ENCODE assay signal across 8 cellular contexts in the genomic region with DNA sequence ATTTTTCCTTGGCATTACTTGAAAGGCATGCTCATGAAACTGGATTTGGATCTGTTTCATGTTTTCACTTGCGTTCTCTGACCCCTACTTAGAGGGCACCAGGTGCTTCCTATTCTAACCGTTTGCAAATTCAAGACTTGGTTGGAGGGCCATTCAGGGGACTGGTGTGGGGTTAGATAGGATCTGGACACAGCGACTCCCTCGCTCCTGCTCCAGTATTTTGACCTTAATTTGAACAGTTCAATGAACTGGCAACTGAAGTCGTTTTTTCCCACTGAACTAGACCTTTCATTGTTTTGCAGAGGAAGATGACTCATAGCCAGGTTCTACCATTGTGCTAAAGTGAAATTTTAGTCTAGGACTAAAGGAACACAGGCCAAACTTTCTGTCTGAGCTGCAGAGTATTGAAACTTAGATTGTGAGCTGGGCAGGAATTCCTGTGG.
DNase-seq lines count a peak whose midpoint lies in the region; ATAC-seq and TF ChIP-seq lines count a peak whose summit lies in the region.

No MANE protein-coding gene starts in this region.

- POLR2A ChIA-PET in CD4-positive, alpha-beta memory T cell (lab: Charles Lee; ENCODE audit: partially characterized antibody) = interaction anchor here (0.8 to 6.0 kb wide), 4 partner anchors 8 to 1539 kb away, joined by 3 to 44 read pairs (median 4); no protein-coding TSS in a partner anchor

- H2AFZ ChIP-seq in MM.1S (ENCODE audit: low read length) = no peak overlapping the region
- H2AFZ ChIP-seq in mammary epithelial cell (ENCODE audit: low read depth, low read length) = peak overlapping the region; percentile 83

- H3K27ac ChIP-seq in CD4-positive, alpha-beta memory T cell (ENCODE audit: low read depth, low read length) = peak overlapping the region; percentile 61
- H3K27ac ChIP-seq in MM.1S (ENCODE audit: low read length) (peak overlapping the region; percentile 94), mammary epithelial cell (ENCODE audit: insufficient read depth, low read depth, low read length) (peak overlapping the region; percentile 54), coronary artery (peak overlapping the region in 1 of 2 donors; percentile 22)

- H3K9me2 ChIP-seq in MM.1S (replicated peaks; ENCODE audit: insufficient read depth, low read length) = no peaks in the 10 kb centered on the region

- no TSS peak for BruUV-seq in mammary epithelial cell (replicated peaks; lab: Mats Ljungman, UMichigan)

- H3K9me3 Mint-ChIP-seq in CD4-positive, alpha-beta memory T cell = no peaks in the 10 kb centered on the region
- peaks cover 0 to 3% (median 0%) of the 10 kb centered on the region in 7 donors for H3K9me3 Mint-ChIP-seq in naive B cell

- H3K27me3 ChIP-seq in CD4-positive, alpha-beta memory T cell (ENCODE audit: insufficient read depth, low read length) = no peaks in the 10 kb centered on the region
- H3K27me3 ChIP-seq in MM.1S (replicated peaks; ENCODE audit: insufficient read depth, low read length) = no peaks in the 10 kb centered on the region
- H3K27me3 ChIP-seq in mammary epithelial cell (ENCODE audit: insufficient read depth, low read length) = no peaks in the 10 kb centered on the region

- H3K4me3 ChIP-seq in CD4-positive, alpha-beta memory T cell (ENCODE audit: low read length in 2 of 2) = no peak overlapping the region
- H3K4me3 ChIP-seq in MM.1S (ENCODE audit: low read length) = peak overlapping the region; percentile 33
- H3K4me3 ChIP-seq in mammary epithelial cell (replicated peaks in 1 of 3; ENCODE audit: insufficient read depth in 1 of 3, low read depth in 2 of 3, low read length in 3 of 3) = peak overlapping the region; percentile 2 to 19 (median 10)
- H3K4me3 ChIP-seq in coronary artery = no peak overlapping the region

- peak in 1 of 5 donors; percentile 49 for DNase-seq in CD4-positive, alpha-beta memory T cell
- peak; percentile 49 for DNase-seq in MM.1S
- peak; percentile 72 for DNase-seq in mammary epithelial cell
- DNase-seq in naive B cell = no peak
- DNase-seq in coronary artery (ENCODE audit: low spot score) = no peak
- no peak for DNase-seq in cerebellum (ENCODE audit: low spot score)
- no peak for DNase-seq in GM10266 (ENCODE audit: extremely low spot score)

- 16% methylated on average over 5 of the region's 5 CpGs for WGBS in mammary epithelial cell (ENCODE audit: low coverage, missing lambda C conversion rate)

- ATAC-seq in GM21528 (IDR thresholded peaks at IDR 0.05; ENCODE audit: low FRiP score, unreplicated experiment) (peak; percentile 47), naive B cell (ENCODE audit: low read depth in 2 of 2) (peak; percentile 32 to 34)

- H3K4me3 Mint-ChIP-seq in CD4-positive, alpha-beta memory T cell = peak overlapping the region; percentile 58 to 90 (median 77)
- H3K4me3 Mint-ChIP-seq in naive B cell = peak overlapping the region; percentile 74 to 90 (median 81)

- peaks cover 57 to 93% (median 79%) of the 10 kb centered on the region in 4 donors for H3K4me1 Mint-ChIP-seq in CD4-positive, alpha-beta memory T cell
- peaks cover 72 to 95% (median 90%) of the 10 kb centered on the region in 3 donors for H3K4me1 Mint-ChIP-seq in naive B cell

- peak overlapping the region; percentile 81 to 94 (median 92) for H3K27ac Mint-ChIP-seq in CD4-positive, alpha-beta memory T cell
- peak overlapping the region; percentile 52 to 95 (median 88) for H3K27ac Mint-ChIP-seq in naive B cell

- dilution Hi-C loops in mammary epithelial cell (cut with HindIII; ENCODE audit: low sequenced_read_pairs) = no loop called here

- H3K36me3 ChIP-seq in CD4-positive, alpha-beta memory T cell (ENCODE audit: insufficient read depth, low read length) = no peaks in the 10 kb centered on the region
- no peaks in the 10 kb centered on the region for H3K36me3 ChIP-seq in MM.1S (replicated peaks; ENCODE audit: insufficient read depth, low read length)
- H3K36me3 ChIP-seq in mammary epithelial cell (ENCODE audit: insufficient read depth, low read length) = no peaks in the 10 kb centered on the region

- H3K4me1 ChIP-seq in CD4-positive, alpha-beta memory T cell (ENCODE audit: insufficient read depth, low read length) = peaks cover 96% of the 10 kb centered on the region
- peaks cover 32% of the 10 kb centered on the region for H3K4me1 ChIP-seq in MM.1S (ENCODE audit: low read length)
- H3K4me1 ChIP-seq in mammary epithelial cell (ENCODE audit: insufficient read depth, low read length) = peaks cover 31% of the 10 kb centered on the region

- in situ Hi-C loops in mammary epithelial cell (cut with MboI; ENCODE audit: low sequenced_read_pairs in 2 of 2) = no loop called here

- H3K4me2 ChIP-seq in MM.1S (ENCODE audit: low read depth, low read length) = peak overlapping the region; percentile 69
- H3K4me2 ChIP-seq in mammary epithelial cell (ENCODE audit: insufficient read depth, low read depth, low read length) = peak overlapping the region; percentile 71

- intact Hi-C loops in CD4-positive, alpha-beta memory T cell (cut with micrococcal nuclease) = loop anchor here (2.0 to 5.0 kb wide), 5 partner anchors 15 to 133 kb away; partner anchors contain the start of gene UTRN
- intact Hi-C loops in mammary epithelial cell (cut with micrococcal nuclease) = loop anchor here (2.0 to 10.0 kb wide), 2 partner anchors 65 to 255 kb away; partner anchors contain the start of genes SF3B5 and UTRN

- TF ChIP-seq CTCF in MM.1S (IDR thresholded peaks at IDR 0.05; ENCODE audit: low read length) (no peak), mammary epithelial cell (conservative IDR thresholded peaks at IDR 0.05 in 1 of 2, IDR thresholded peaks at IDR 0.05 in 1 of 2; ENCODE audit: extremely low read depth in 1 of 2, insufficient read depth in 1 of 2, low read depth in 1 of 2, low read length in 2 of 2) (no peak), coronary artery (IDR thresholded peaks at IDR 0.05) (no peak), GM10266 (IDR thresholded peaks at IDR 0.05; ENCODE audit: control insufficient read depth, insufficient read depth, low read depth, missing control alignments) (no peak)

- peak overlapping the region; percentile 45 for H3K9ac ChIP-seq in MM.1S (ENCODE audit: low read length)
- H3K9ac ChIP-seq in mammary epithelial cell (ENCODE audit: insufficient read depth, low read length) = no peak overlapping the region

- H4K20me1 ChIP-seq in MM.1S (ENCODE audit: insufficient read depth, low read length) = no peaks in the 10 kb centered on the region
- H4K20me1 ChIP-seq in mammary epithelial cell (ENCODE audit: insufficient read depth, low read length) = no peaks in the 10 kb centered on the region

- CTCF ChIA-PET in CD4-positive, alpha-beta memory T cell (lab: Charles Lee; ENCODE audit: partially characterized antibody) = interaction anchor here (0.7 kb wide), 1 partner anchor 87 kb away, joined by 3 read pairs; no protein-coding TSS in a partner anchor
- CTCF ChIA-PET in mammary epithelial cell (lab: Charles Lee; ENCODE audit: low non-redundant PET) = no interaction called here

- peaks cover 21% of the 10 kb centered on the region for H3F3A ChIP-seq in MM.1S (ENCODE audit: insufficient read depth, low read length)

- H3K27me3 Mint-ChIP-seq in CD4-positive, alpha-beta memory T cell = no peaks in the 10 kb centered on the region
- no peaks in the 10 kb centered on the region for H3K27me3 Mint-ChIP-seq in naive B cell

- no peaks in the 10 kb centered on the region for H3K9me3 ChIP-seq in CD4-positive, alpha-beta memory T cell (ENCODE audit: control insufficient read depth in 1 of 2, low read length in 2 of 2)
- H3K9me3 ChIP-seq in MM.1S (replicated peaks; ENCODE audit: insufficient read depth, low read length) (no peaks in the 10 kb centered on the region), mammary epithelial cell (replicated peaks; ENCODE audit: insufficient read depth, low read length) (no peaks in the 10 kb centered on the region)

- H3K79me2 ChIP-seq in MM.1S (ENCODE audit: low read length) (peaks cover 66% of the 10 kb centered on the region), mammary epithelial cell (ENCODE audit: insufficient read depth, low read length) (peaks cover 70% of the 10 kb centered on the region)

- H3K36me3 Mint-ChIP-seq in CD4-positive, alpha-beta memory T cell = peaks cover 12 to 17% of the 10 kb centered on the region in 2 donors
- H3K36me3 Mint-ChIP-seq in naive B cell = peaks cover 15 to 16% of the 10 kb centered on the region in 2 donors

Comparison
In these comparisons a context has a peak if more than half of its experiments do, and no peak if none do; other contexts are left out.
1. DNase-seq: peak in MM.1S (single experiment) and mammary epithelial cell (single experiment); none in naive B cell (single experiment), coronary artery (single experiment), cerebellum (single experiment) and GM10266 (single experiment).
2. H3K4me3 ChIP-seq: peak in MM.1S (single experiment) and mammary epithelial cell (3 of 3); none in CD4-positive, alpha-beta memory T cell (0 of 2) and coronary artery (single experiment).